8 cellular contexts compared by ENCODE assay signal in the genomic region with DNA sequence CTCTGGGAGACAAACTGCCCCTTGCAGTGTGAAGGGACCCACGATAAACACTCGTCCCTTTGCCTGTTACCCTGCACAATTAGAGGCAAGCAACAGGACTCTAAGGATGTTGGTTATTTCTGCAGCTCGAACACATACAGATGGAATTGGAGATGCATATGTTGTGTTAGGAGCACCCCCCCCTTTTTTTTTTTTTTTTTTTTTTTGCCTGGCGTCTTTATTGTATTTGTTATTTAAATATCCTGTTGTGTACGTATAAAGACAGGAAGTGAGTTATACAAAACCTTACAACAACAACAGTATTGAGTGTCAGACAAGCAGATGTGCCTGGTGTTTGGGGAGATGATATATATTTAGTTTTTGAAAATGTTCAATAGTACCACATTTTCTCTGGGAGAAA. TPM values are rescaled to one million over a fixed set of nuclear protein-coding genes. Genes with fewer than 3 reads are reported as not detected.
A peak's percentile ranks its signal among the peaks of the same experiment; 100 is the strongest.
DNase-seq lines count a peak whose midpoint lies in the region; ATAC-seq and TF ChIP-seq lines count a peak whose summit lies in the region.

No MANE protein-coding gene starts in this region.

- peaks cover 44% of the 10 kb centered on the region for H3K4me1 Mint-ChIP-seq in GM23338

- TF ChIP-seq CTCF in GM23338 (conservative IDR thresholded peaks at IDR 0.05; ENCODE audit: low read depth in 2 of 2) (no peak), fibroblast of mammary gland (conservative IDR thresholded peaks at IDR 0.05; ENCODE audit: control insufficient read depth, insufficient read depth, low read depth, low read length) (no peak), gastrocnemius medialis (IDR thresholded peaks at IDR 0.05 in 4 of 5, conservative IDR thresholded peaks at IDR 0.05 in 1 of 5) (no peak), body of pancreas (IDR thresholded peaks at IDR 0.05) (no peak)

- peaks cover 4% of the 10 kb centered on the region; the same call in 1 of the 2 replicates for H3K27me3 ChIP-seq in GM23338 (ENCODE audit: insufficient read depth)
- peaks cover 11 to 15% (median 12%) of the 10 kb centered on the region in 3 donors for H3K27me3 ChIP-seq in gastrocnemius medialis
- no peaks in the 10 kb centered on the region for H3K27me3 ChIP-seq in body of pancreas

- H3K27ac ChIP-seq in GM23338 (ENCODE audit: low read depth) (peak overlapping the region; percentile 75; the same call in 1 of the 2 replicates), gastrocnemius medialis (peak overlapping the region in 3 of 4 donors; percentile 18 to 59 (median 58)), body of pancreas (no peak overlapping the region)

- H3K79me2 ChIP-seq in GM23338 (replicated peaks; ENCODE audit: insufficient read depth) = no peaks in the 10 kb centered on the region

- H3K27me3 Mint-ChIP-seq in GM23338 (ENCODE audit: insufficient read depth, low read depth, poor library complexity) = peaks cover 9% of the 10 kb centered on the region

- H3K9me3 Mint-ChIP-seq in GM23338 = no peaks in the 10 kb centered on the region

- peak; percentile 24 for DNase-seq in GM23338 (ENCODE audit: low spot score)
- peak; percentile 57 for DNase-seq in NCI-H526 treated with DMSO at 0.1 percent for 48 hours (lab: John Stamatoyannopoulos, UW)
- DNase-seq in fibroblast of mammary gland (ENCODE audit: low read depth) = peak; percentile 47
- no peak for DNase-seq in gastrocnemius medialis
- no peak for DNase-seq in NCI-H1436 (lab: John Stamatoyannopoulos, UW)
- DNase-seq in body of pancreas = no peak

- no peaks in the 10 kb centered on the region for H3K36me3 Mint-ChIP-seq in GM23338 (ENCODE audit: low read depth)

- ATAC-seq in GM23338 (peak; percentile 13; the same call in 1 of the 3 replicates), gastrocnemius medialis (no peak), GM21447 (IDR thresholded peaks at IDR 0.05; ENCODE audit: unreplicated experiment) (no peak), HG03175 (IDR thresholded peaks at IDR 0.05; ENCODE audit: unreplicated experiment) (no peak), body of pancreas (no peak)

- H3K9me3 ChIP-seq in gastrocnemius medialis (no peaks in the 10 kb centered on the region), body of pancreas (no peaks in the 10 kb centered on the region)

- 0 out of 2 replicates have a peak, but pooled peaks cover 3% of the 10 kb centered on the region for H3K9me2 ChIP-seq in GM23338 (ENCODE audit: insufficient read depth)

- no peaks in the 10 kb centered on the region for H3F3A ChIP-seq in GM23338 (replicated peaks; ENCODE audit: low read depth)

- peak overlapping the region; percentile 69 for H3K4me3 ChIP-seq in GM23338
- peak overlapping the region; percentile 42 for H3K4me3 ChIP-seq in fibroblast of mammary gland (ENCODE audit: control insufficient read depth, low read depth, low read length)
- H3K4me3 ChIP-seq in gastrocnemius medialis = peak overlapping the region; percentile 40 to 55 (median 46)
- H3K4me3 ChIP-seq in body of pancreas = no peak overlapping the region

- H3K27ac Mint-ChIP-seq in GM23338 = peak overlapping the region; percentile 95

- intact Hi-C loops in gastrocnemius medialis (cut with DNase I; ENCODE audit: low total_unique reads) (no loop called here), body of pancreas (cut with DNase I) (no loop called here)

- H3K36me3 ChIP-seq in GM23338 (ENCODE audit: insufficient read depth) (no peaks in the 10 kb centered on the region), gastrocnemius medialis (no peaks in the 10 kb centered on the region), body of pancreas (replicated peaks in 1 of 2; ENCODE audit: insufficient read depth in 1 of 2, low read depth in 2 of 2) (no peaks in the 10 kb centered on the region)

- TF ChIP-seq POLR2A in gastrocnemius medialis (IDR thresholded peaks at IDR 0.05) (no peak), body of pancreas (IDR thresholded peaks at IDR 0.05) (no peak)

- H2AFZ ChIP-seq in GM23338 = peak overlapping the region; percentile 91

- H3K4me1 ChIP-seq in GM23338 (ENCODE audit: insufficient read depth) (peaks cover 40% of the 10 kb centered on the region), gastrocnemius medialis (peaks cover 0 to 5% of the 10 kb centered on the region in 2 donors), body of pancreas (peaks cover 6% of the 10 kb centered on the region)

- no peaks in the 10 kb centered on the region for H4K20me1 ChIP-seq in GM23338 (replicated peaks; ENCODE audit: insufficient read depth)

- 70 to 74% methylated on average over 5 of the region's 5 CpGs for WGBS in body of pancreas, 2 donors

- in situ Hi-C loops in gastrocnemius medialis (cut with MboI; ENCODE audit: low sequenced_read_pairs in 4 of 4) = no loop called here

- peak overlapping the region; percentile 87 for H3K4me3 Mint-ChIP-seq in GM23338

- H3K4me2 ChIP-seq in GM23338 = peak overlapping the region; percentile 92

TF ChIP-seq in GM23338, 12 proteins besides CTCF, POLR2A, EP300 and RAD21 (continues in another document):
- TF ChIP-seq CREB1 (CRISPR knock-in tag; IDR thresholded peaks at IDR 0.05; ENCODE audit: low read depth) (no peak), ZNF331 (CRISPR knock-in tag; IDR thresholded peaks at IDR 0.05; ENCODE audit: low read depth) (no peak), STAT1 (IDR thresholded peaks at IDR 0.05; ENCODE audit: unreplicated experiment) (no peak), EZH2 (IDR thresholded peaks at IDR 0.05; ENCODE audit: low read depth, unreplicated experiment) (no peak), EZH2phosphoT487 (IDR thresholded peaks at IDR 0.05; ENCODE audit: unreplicated experiment) (no peak), JUNB (IDR thresholded peaks at IDR 0.05; ENCODE audit: unreplicated experiment) (no peak), POLR2AphosphoS5 (IDR thresholded peaks at IDR 0.05; ENCODE audit: low read depth) (no peak), ZNF114 (CRISPR knock-in tag; IDR thresholded peaks at IDR 0.05) (no peak)
- TF ChIP-seq, protein P1, sequence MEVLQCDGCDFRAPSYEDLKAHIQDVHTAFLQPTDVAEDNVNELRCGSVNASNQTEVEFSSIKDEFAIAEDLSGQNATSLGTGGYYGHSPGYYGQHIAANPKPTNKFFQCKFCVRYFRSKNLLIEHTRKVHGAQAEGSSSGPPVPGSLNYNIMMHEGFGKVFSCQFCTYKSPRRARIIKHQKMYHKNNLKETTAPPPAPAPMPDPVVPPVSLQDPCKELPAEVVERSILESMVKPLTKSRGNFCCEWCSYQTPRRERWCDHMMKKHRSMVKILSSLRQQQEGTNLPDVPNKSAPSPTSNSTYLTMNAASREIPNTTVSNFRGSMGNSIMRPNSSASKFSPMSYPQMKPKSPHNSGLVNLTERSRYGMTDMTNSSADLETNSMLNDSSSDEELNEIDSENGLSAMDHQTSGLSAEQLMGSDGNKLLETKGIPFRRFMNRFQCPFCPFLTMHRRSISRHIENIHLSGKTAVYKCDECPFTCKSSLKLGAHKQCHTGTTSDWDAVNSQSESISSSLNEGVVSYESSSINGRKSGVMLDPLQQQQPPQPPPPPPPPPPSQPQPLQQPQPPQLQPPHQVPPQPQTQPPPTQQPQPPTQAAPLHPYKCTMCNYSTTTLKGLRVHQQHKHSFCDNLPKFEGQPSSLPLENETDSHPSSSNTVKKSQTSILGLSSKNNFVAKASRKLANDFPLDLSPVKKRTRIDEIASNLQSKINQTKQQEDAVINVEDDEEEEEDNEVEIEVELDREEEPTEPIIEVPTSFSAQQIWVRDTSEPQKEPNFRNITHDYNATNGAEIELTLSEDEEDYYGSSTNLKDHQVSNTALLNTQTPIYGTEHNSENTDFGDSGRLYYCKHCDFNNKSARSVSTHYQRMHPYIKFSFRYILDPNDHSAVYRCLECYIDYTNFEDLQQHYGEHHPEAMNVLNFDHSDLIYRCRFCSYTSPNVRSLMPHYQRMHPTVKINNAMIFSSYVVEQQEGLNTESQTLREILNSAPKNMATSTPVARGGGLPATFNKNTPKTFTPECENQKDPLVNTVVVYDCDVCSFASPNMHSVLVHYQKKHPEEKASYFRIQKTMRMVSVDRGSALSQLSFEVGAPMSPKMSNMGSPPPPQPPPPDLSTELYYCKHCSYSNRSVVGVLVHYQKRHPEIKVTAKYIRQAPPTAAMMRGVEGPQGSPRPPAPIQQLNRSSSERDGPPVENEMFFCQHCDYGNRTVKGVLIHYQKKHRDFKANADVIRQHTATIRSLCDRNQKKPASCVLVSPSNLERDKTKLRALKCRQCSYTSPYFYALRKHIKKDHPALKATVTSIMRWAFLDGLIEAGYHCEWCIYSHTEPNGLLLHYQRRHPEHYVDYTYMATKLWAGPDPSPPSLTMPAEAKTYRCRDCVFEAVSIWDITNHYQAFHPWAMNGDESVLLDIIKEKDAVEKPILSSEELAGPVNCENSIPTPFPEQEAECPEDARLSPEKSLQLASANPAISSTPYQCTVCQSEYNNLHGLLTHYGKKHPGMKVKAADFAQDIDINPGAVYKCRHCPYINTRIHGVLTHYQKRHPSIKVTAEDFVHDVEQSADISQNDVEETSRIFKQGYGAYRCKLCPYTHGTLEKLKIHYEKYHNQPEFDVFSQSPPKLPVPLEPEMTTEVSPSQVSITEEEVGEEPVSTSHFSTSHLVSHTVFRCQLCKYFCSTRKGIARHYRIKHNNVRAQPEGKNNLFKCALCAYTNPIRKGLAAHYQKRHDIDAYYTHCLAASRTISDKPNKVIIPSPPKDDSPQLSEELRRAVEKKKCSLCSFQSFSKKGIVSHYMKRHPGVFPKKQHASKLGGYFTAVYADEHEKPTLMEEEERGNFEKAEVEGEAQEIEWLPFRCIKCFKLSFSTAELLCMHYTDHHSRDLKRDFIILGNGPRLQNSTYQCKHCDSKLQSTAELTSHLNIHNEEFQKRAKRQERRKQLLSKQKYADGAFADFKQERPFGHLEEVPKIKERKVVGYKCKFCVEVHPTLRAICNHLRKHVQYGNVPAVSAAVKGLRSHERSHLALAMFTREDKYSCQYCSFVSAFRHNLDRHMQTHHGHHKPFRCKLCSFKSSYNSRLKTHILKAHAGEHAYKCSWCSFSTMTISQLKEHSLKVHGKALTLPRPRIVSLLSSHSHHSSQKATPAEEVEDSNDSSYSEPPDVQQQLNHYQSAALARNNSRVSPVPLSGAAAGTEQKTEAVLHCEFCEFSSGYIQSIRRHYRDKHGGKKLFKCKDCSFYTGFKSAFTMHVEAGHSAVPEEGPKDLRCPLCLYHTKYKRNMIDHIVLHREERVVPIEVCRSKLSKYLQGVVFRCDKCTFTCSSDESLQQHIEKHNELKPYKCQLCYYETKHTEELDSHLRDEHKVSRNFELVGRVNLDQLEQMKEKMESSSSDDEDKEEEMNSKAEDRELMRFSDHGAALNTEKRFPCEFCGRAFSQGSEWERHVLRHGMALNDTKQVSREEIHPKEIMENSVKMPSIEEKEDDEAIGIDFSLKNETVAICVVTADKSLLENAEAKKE (CRISPR knock-in tag; IDR thresholded peaks at IDR 0.05) = no peak

RNA-seq across cellular contexts. Expression of a gene that starts 23.0 kb away (rescaled TPM):
- 13.5 and 24.2 TPM in 2 replicates for total RNA-seq in GM23338 (2014; rRNA removed; shearing (Covaris generic))
- polyA plus RNA-seq in GM23338 (2016; fragmentation: Nextera tagmentation; extraction: Ambion mirVana) = 11.9 and 12.2 TPM in 2 replicates
- total RNA-seq in gastrocnemius medialis (10 to 100 TPM in 3 of 4 donors, 1 to 10 TPM in 1; 8.4 to 19.3 (median 12.4) TPM), body of pancreas (10 to 100 TPM; 13.5 to 16.5 TPM)

Comparison
In these comparisons a context has a peak if more than half of its experiments do, and no peak if none do; other contexts are left out.
1. DNase-seq: peak in GM23338 (single experiment), NCI-H526 treated with DMSO at 0.1 percent for 48 hours (single experiment) and fibroblast of mammary gland (single experiment); none in gastrocnemius medialis (0 of 2), NCI-H1436 (single experiment) and body of pancreas (0 of 4).
2. H3K27ac ChIP-seq: peak in GM23338 (single experiment) and gastrocnemius medialis (3 of 4); none in body of pancreas (0 of 4).
3. H3K4me3 ChIP-seq: peak in GM23338 (single experiment), fibroblast of mammary gland (single experiment) and gastrocnemius medialis (4 of 4); none in body of pancreas (0 of 2).